Comparison of ENCODE assay signal across 8 cellular contexts in genomic region chr15:31434418-31435255, GRCh38.
DNase-seq lines count a peak whose midpoint lies in the region; TF ChIP-seq lines count a peak whose summit lies in the region.

No MANE protein-coding gene starts in this region.

- WGBS in spleen, 5 donors, result 19 to 28% (median 20%) methylated on average over 18 to 23 of the region's 23 CpGs

- intact Hi-C loops in spleen (cut with DNase I; ENCODE audit: low total_unique reads), result loop anchor here (5.0 to 10.0 kb wide), 2 partner anchors 53 to 70 kb away; no protein-coding TSS in a partner anchor

- peak overlapping the region; percentile 2; the same call in 1 of the 2 replicates for H3K9ac ChIP-seq in ES-I3 (ENCODE audit: low read depth, low read length)

- H3K4me1 ChIP-seq in ES-I3 (ENCODE audit: insufficient read depth, low read length) (peaks cover 12% of the 10 kb centered on the region; the same call in 1 of the 2 replicates), spleen (peaks cover 0 to 81% (median 53%) of the 10 kb centered on the region in 6 donors)

- TF ChIP-seq POLR2A in spleen (IDR thresholded peaks at IDR 0.05), result no peak

- H3K4me3 ChIP-seq in HFF-Myc (replicated peaks; ENCODE audit: low read depth, low read length) (peak overlapping the region; percentile 22), spleen (peak overlapping the region in 7 of 8 donors; percentile 6 to 59 (median 27))

- H3K9me3 ChIP-seq in ES-I3 (ENCODE audit: control insufficient read depth, insufficient read depth, low read length) (no peaks in the 10 kb centered on the region; the same call in 1 of the 2 replicates), spleen (no peaks in the 10 kb centered on the region)

- DNase-seq in HFF-Myc (ENCODE audit: extremely low read depth, low read depth), result peak; percentile 67
- DNase-seq in NOMO-1 (lab: John Stamatoyannopoulos, UW; ENCODE audit: unreplicated experiment in 2 of 2), result peak; percentile 88 to 91
- peak; percentile 88 to 90 for DNase-seq in activated T-cell treated with anti-CD3 and anti-CD28 coated beads, Interleukin-2, amount 50 U/mL, for 48 hours
- DNase-seq in glomerular endothelial cell (ENCODE audit: extremely low read depth, low read depth, low spot score), result peak; percentile 48
- peak; percentile 92 for DNase-seq in spleen
- no peak for DNase-seq in NCI-H2171 (lab: John Stamatoyannopoulos, UW)
- DNase-seq in NCI-H2227 treated with DMSO at 0.1 percent for 48 hours (lab: John Stamatoyannopoulos, UW), result no peak

- H3K27ac ChIP-seq in spleen, result peak overlapping the region; percentile 42 to 94 (median 84)

- H3K27me3 ChIP-seq in spleen (replicated peaks in 1 of 7), result no peaks in the 10 kb centered on the region

- TF ChIP-seq CTCF in HFF-Myc (IDR thresholded peaks at IDR 0.05; ENCODE audit: low read depth, low read length, missing control alignments) (no peak), spleen (IDR thresholded peaks at IDR 0.05 in 8 of 11, conservative IDR thresholded peaks at IDR 0.05 in 3 of 11) (no peak)

- H3K36me3 ChIP-seq in ES-I3 (ENCODE audit: insufficient read depth, low read length), result no peaks in the 10 kb centered on the region
- H3K36me3 ChIP-seq in spleen, result no peaks in the 10 kb centered on the region

Comparison
In these comparisons a context has a peak if more than half of its experiments do, and no peak if none do; other contexts are left out.
1. DNase-seq: peak in HFF-Myc (single experiment), NOMO-1 (2 of 2), activated T-cell treated with anti-CD3 and anti-CD28 coated beads, Interleukin-2, amount 50 U/mL, for 48 hours (2 of 2), glomerular endothelial cell (single experiment) and spleen (single experiment); none in NCI-H2171 (single experiment) and NCI-H2227 treated with DMSO at 0.1 percent for 48 hours (single experiment).